10 cellular contexts compared by ENCODE assay signal in the genomic region with DNA sequence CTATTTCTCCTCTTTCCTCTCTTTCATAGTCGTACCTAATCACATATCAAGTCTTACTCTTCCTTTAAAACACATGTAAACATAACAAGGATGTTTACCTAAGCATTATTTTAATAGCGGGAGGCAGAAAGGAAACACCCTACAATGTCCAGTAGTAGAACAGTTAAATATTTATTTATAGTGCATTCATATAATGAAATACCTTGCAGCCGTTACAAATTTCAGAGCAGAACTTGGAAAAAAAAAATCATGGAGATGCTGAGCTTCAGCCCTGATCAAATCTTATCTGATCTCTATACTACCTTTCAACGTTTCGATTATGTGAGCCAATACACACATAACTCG. TPM values are rescaled to one million over a fixed set of nuclear protein-coding genes. Genes with fewer than 3 reads are reported as not detected.
DNase-seq lines count a peak whose midpoint lies in the region; ATAC-seq and TF ChIP-seq lines count a peak whose summit lies in the region.
"Had no signal": no experiment of that assay in that cellular context is flagged by ENCODE, and none has a peak within 500 bp of the region (broad histone marks: within the 10 kb centered on the region; RNA-seq: fewer than 3 reads in every experiment).

No MANE protein-coding gene starts in this region.

- peak overlapping the region; percentile 56 for H3K27ac Mint-ChIP-seq in CD8-positive, alpha-beta T cell
- H3K27ac Mint-ChIP-seq in WTC11 (peak overlapping the region; percentile 36), naive B cell (peak overlapping the region; percentile 50 to 94 (median 72))

- peaks cover 89% of the 10 kb centered on the region for H3K4me1 Mint-ChIP-seq in CD8-positive, alpha-beta T cell (ENCODE audit: low read depth)
- H3K4me1 Mint-ChIP-seq in WTC11 (peaks cover 71% of the 10 kb centered on the region), naive B cell (peaks cover 67 to 98% (median 82%) of the 10 kb centered on the region in 3 donors)

- intact Hi-C loops in CD8-positive, alpha-beta T cell (cut with DNase I, micrococcal nuclease): loop anchor here in 1 of 2 experiments (2.0 kb wide), 1 partner anchor 13 kb away; no protein-coding TSS in a partner anchor

- H3K4me3 ChIP-seq in BLaER1: no peak overlapping the region
- H3K4me3 ChIP-seq in CD8-positive, alpha-beta T cell (ENCODE audit: low read depth, low read length): no peak overlapping the region

- H3K27me3 ChIP-seq in BLaER1: no peaks in the 10 kb centered on the region
- H3K27me3 ChIP-seq in CD8-positive, alpha-beta T cell (ENCODE audit: insufficient read depth, low read length): no peaks in the 10 kb centered on the region

- 0 out of 2 replicates have a peak, but pooled peaks cover 18% of the 10 kb centered on the region for H3K36me3 ChIP-seq in BLaER1
- no peaks in the 10 kb centered on the region for H3K36me3 ChIP-seq in CD8-positive, alpha-beta T cell (ENCODE audit: insufficient read depth, low read length)

- CTCF ChIA-PET in CD8-positive, alpha-beta T cell (lab: Charles Lee): interaction anchor here (1.0 to 1.8 kb wide), 2 partner anchors 15 to 43 kb away, joined by 3 to 4 read pairs; no protein-coding TSS in a partner anchor
- CTCF ChIA-PET in WTC11 (lab: Charles Lee): no interaction called here

- no peaks in the 10 kb centered on the region for H3K9me3 ChIP-seq in BLaER1
- no peaks in the 10 kb centered on the region for H3K9me3 ChIP-seq in CD8-positive, alpha-beta T cell (ENCODE audit: low read length)

- H3K9me3 Mint-ChIP-seq in CD8-positive, alpha-beta T cell: no peaks in the 10 kb centered on the region
- H3K9me3 Mint-ChIP-seq in WTC11 (no peaks in the 10 kb centered on the region), naive B cell (no peaks in the 10 kb centered on the region)

- POLR2A ChIA-PET in CD8-positive, alpha-beta T cell (lab: Charles Lee): no interaction called here
- POLR2A ChIA-PET in WTC11 (lab: Charles Lee): no interaction called here

- no peak overlapping the region for H3K9ac ChIP-seq in BLaER1

- H3K4me1 ChIP-seq in BLaER1: peaks cover 71% of the 10 kb centered on the region
- peaks cover 91% of the 10 kb centered on the region for H3K4me1 ChIP-seq in CD8-positive, alpha-beta T cell (ENCODE audit: insufficient read depth, low read length)

- no peak overlapping the region for H3K4me3 Mint-ChIP-seq in CD8-positive, alpha-beta T cell
- H3K4me3 Mint-ChIP-seq in WTC11 (no peak overlapping the region), naive B cell (peak overlapping the region in 6 of 8 donors; percentile 11 to 76 (median 56))

- H3K27ac ChIP-seq in BLaER1: no peak overlapping the region; the same call in 1 of the 2 replicates
- no peak overlapping the region for H3K27ac ChIP-seq in CD8-positive, alpha-beta T cell (ENCODE audit: low read depth, low read length)
- H3K27ac ChIP-seq: epithelial cell of prostate had no signal

- no peaks in the 10 kb centered on the region for H3K27me3 Mint-ChIP-seq in CD8-positive, alpha-beta T cell (ENCODE audit: low read depth)
- no peaks in the 10 kb centered on the region for H3K27me3 Mint-ChIP-seq in WTC11 (ENCODE audit: low read depth)
- H3K27me3 Mint-ChIP-seq in naive B cell: no peaks in the 10 kb centered on the region

- H4K20me1 ChIP-seq in BLaER1: peaks cover 100% of the 10 kb centered on the region

- peaks cover 9% of the 10 kb centered on the region for H3K36me3 Mint-ChIP-seq in CD8-positive, alpha-beta T cell
- H3K36me3 Mint-ChIP-seq in WTC11 (no peaks in the 10 kb centered on the region), naive B cell (no peaks in the 10 kb centered on the region)

- no peak for DNase-seq in CD8-positive, alpha-beta T cell
- DNase-seq in WTC11 (ENCODE audit: low spot score) (no peak), naive B cell (no peak), hippocampal formation (lab: John Stamatoyannopoulos, UW) (no peak)
- DNase-seq: DND-41, NCI-H1694 treated with DMSO at 0.1 percent for 48 hours had no signal

- no peak for TF ChIP-seq CTCF in CD8-positive, alpha-beta T cell (IDR thresholded peaks at IDR 0.05)
- TF ChIP-seq CTCF in WTC11 (IDR thresholded peaks at IDR 0.05): no peak

- no peak for ATAC-seq in CD8-positive, alpha-beta T cell
- no peak for ATAC-seq in WTC11
- no peak for ATAC-seq in naive B cell (ENCODE audit: low read depth in 2 of 2)
- ATAC-seq in HG03520 (IDR thresholded peaks at IDR 0.05; ENCODE audit: unreplicated experiment): no peak
- no peak for ATAC-seq in HG03108 (IDR thresholded peaks at IDR 0.05; ENCODE audit: unreplicated experiment)

- H3K4me2 ChIP-seq in BLaER1: peak overlapping the region; percentile 30; the same call in 1 of the 2 replicates

TF ChIP-seq in WTC11, 78 proteins besides CTCF, POLR2A, EP300 and RAD21:
- TF ChIP-seq, protein P1, sequence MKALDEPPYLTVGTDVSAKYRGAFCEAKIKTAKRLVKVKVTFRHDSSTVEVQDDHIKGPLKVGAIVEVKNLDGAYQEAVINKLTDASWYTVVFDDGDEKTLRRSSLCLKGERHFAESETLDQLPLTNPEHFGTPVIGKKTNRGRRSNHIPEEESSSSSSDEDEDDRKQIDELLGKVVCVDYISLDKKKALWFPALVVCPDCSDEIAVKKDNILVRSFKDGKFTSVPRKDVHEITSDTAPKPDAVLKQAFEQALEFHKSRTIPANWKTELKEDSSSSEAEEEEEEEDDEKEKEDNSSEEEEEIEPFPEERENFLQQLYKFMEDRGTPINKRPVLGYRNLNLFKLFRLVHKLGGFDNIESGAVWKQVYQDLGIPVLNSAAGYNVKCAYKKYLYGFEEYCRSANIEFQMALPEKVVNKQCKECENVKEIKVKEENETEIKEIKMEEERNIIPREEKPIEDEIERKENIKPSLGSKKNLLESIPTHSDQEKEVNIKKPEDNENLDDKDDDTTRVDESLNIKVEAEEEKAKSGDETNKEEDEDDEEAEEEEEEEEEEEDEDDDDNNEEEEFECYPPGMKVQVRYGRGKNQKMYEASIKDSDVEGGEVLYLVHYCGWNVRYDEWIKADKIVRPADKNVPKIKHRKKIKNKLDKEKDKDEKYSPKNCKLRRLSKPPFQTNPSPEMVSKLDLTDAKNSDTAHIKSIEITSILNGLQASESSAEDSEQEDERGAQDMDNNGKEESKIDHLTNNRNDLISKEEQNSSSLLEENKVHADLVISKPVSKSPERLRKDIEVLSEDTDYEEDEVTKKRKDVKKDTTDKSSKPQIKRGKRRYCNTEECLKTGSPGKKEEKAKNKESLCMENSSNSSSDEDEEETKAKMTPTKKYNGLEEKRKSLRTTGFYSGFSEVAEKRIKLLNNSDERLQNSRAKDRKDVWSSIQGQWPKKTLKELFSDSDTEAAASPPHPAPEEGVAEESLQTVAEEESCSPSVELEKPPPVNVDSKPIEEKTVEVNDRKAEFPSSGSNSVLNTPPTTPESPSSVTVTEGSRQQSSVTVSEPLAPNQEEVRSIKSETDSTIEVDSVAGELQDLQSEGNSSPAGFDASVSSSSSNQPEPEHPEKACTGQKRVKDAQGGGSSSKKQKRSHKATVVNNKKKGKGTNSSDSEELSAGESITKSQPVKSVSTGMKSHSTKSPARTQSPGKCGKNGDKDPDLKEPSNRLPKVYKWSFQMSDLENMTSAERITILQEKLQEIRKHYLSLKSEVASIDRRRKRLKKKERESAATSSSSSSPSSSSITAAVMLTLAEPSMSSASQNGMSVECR (CRISPR knock-in tag; IDR thresholded peaks at IDR 0.05; ENCODE audit: borderline replicate concordance): no peak
- TF ChIP-seq SMAD3 (CRISPR knock-in tag; IDR thresholded peaks at IDR 0.05; ENCODE audit: borderline replicate concordance) (no peak), ATF1 (CRISPR knock-in tag; IDR thresholded peaks at IDR 0.05) (no peak), NFATC4 (CRISPR knock-in tag; IDR thresholded peaks at IDR 0.05) (no peak), SP1 (CRISPR knock-in tag; conservative IDR thresholded peaks at IDR 0.05) (no peak), NR1H2 (CRISPR knock-in tag; IDR thresholded peaks at IDR 0.05) (no peak), RELA (CRISPR knock-in tag; IDR thresholded peaks at IDR 0.05; ENCODE audit: borderline replicate concordance) (no peak), ZBTB21 (CRISPR knock-in tag; IDR thresholded peaks at IDR 0.05; ENCODE audit: borderline replicate concordance) (no peak), PRRX2 (CRISPR knock-in tag; IDR thresholded peaks at IDR 0.05) (no peak), FOXP1 (CRISPR knock-in tag; IDR thresholded peaks at IDR 0.05; ENCODE audit: borderline replicate concordance) (no peak), ZNF138 (CRISPR knock-in tag; conservative IDR thresholded peaks at IDR 0.05) (no peak), RORB (CRISPR knock-in tag; IDR thresholded peaks at IDR 0.05) (no peak), ZNF396 (CRISPR knock-in tag; IDR thresholded peaks at IDR 0.05; ENCODE audit: borderline replicate concordance) (no peak), MYBL2 (CRISPR knock-in tag; IDR thresholded peaks at IDR 0.05) (no peak)
- TF ChIP-seq, protein P2, sequence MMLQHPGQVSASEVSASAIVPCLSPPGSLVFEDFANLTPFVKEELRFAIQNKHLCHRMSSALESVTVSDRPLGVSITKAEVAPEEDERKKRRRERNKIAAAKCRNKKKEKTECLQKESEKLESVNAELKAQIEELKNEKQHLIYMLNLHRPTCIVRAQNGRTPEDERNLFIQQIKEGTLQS (CRISPR knock-in tag; conservative IDR thresholded peaks at IDR 0.05): no peak
TF ChIP-seq in WTC11: peak in this region for 0.

RNA-seq across cellular contexts. Expression of a gene that starts 39.6 kb away (rescaled TPM):
- total RNA-seq in CD8-positive, alpha-beta T cell: 10 to 100 TPM; 96.2 to 99.4 TPM
- 82.9 to 93.3 TPM (median 92.6 TPM) in 3 replicates for total RNA-seq in WTC11 (2021)
- 100 to 1,000 TPM; 281 to 361 (median 305) TPM for polyA plus RNA-seq in naive B cell (ENCODE audit: low read depth in 6 of 6)

Comparison
In these comparisons a context has a peak if more than half of its experiments do, and no peak if none do; other contexts are left out.
1. H3K4me3 Mint-ChIP-seq: peak in naive B cell (6 of 8); none in CD8-positive, alpha-beta T cell (single experiment) and WTC11 (single experiment).
2. Peak in every context shown above with its lines, with median percentiles within 50 percentile points of each other: H3K27ac Mint-ChIP-seq.